Comparison of ENCODE assay signal across 1 cellular context in the genomic region with DNA sequence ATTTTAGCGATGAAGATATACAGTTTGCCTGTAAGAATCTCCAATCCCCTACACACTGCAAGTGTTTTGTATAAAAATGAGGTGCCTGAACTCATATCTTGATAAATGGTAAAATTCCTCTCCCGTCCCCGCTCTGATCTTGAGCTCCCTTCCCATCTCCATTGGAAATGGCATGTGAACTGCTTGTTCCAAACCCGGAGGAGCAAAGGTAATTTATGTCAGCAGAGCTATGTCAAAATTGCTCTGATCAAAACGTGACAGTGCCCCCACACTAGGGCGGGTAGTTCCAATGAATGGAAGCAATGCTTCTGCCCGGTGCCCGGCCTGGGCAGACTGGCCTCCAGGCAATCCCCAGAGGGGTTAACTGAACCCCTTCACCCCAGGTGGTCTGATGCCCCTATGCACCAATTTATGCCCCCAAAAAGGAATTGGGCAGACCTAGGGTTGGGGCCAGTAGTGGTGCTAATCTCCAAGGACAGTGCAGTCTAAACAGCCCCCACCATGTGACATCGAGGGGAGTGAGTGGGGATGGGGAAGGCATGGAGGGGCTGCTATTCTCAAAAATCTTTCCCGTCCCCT.
TF ChIP-seq lines count a peak whose summit lies in the region.

No MANE protein-coding gene starts in this region.

TF ChIP-seq in GM23338, 12 proteins besides CTCF, POLR2A, EP300 and RAD21:
- TF ChIP-seq JUNB (IDR thresholded peaks at IDR 0.05; ENCODE audit: unreplicated experiment) (no peak), EZH2 (IDR thresholded peaks at IDR 0.05; ENCODE audit: low read depth, unreplicated experiment) (no peak), POLR2AphosphoS5 (IDR thresholded peaks at IDR 0.05; ENCODE audit: low read depth) (no peak), EZH2phosphoT487 (IDR thresholded peaks at IDR 0.05; ENCODE audit: unreplicated experiment) (no peak), NANOG (IDR thresholded peaks at IDR 0.05; ENCODE audit: borderline replicate concordance) (no peak), STAT1 (IDR thresholded peaks at IDR 0.05; ENCODE audit: unreplicated experiment) (no peak), ZNF114 (CRISPR knock-in tag; IDR thresholded peaks at IDR 0.05) (no peak), CREB1 (CRISPR knock-in tag; IDR thresholded peaks at IDR 0.05; ENCODE audit: low read depth) (no peak)
- TF ChIP-seq, protein P1, sequence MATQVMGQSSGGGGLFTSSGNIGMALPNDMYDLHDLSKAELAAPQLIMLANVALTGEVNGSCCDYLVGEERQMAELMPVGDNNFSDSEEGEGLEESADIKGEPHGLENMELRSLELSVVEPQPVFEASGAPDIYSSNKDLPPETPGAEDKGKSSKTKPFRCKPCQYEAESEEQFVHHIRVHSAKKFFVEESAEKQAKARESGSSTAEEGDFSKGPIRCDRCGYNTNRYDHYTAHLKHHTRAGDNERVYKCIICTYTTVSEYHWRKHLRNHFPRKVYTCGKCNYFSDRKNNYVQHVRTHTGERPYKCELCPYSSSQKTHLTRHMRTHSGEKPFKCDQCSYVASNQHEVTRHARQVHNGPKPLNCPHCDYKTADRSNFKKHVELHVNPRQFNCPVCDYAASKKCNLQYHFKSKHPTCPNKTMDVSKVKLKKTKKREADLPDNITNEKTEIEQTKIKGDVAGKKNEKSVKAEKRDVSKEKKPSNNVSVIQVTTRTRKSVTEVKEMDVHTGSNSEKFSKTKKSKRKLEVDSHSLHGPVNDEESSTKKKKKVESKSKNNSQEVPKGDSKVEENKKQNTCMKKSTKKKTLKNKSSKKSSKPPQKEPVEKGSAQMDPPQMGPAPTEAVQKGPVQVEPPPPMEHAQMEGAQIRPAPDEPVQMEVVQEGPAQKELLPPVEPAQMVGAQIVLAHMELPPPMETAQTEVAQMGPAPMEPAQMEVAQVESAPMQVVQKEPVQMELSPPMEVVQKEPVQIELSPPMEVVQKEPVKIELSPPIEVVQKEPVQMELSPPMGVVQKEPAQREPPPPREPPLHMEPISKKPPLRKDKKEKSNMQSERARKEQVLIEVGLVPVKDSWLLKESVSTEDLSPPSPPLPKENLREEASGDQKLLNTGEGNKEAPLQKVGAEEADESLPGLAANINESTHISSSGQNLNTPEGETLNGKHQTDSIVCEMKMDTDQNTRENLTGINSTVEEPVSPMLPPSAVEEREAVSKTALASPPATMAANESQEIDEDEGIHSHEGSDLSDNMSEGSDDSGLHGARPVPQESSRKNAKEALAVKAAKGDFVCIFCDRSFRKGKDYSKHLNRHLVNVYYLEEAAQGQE (IDR thresholded peaks at IDR 0.05; ENCODE audit: unreplicated experiment) = no peak
- TF ChIP-seq, protein P2, sequence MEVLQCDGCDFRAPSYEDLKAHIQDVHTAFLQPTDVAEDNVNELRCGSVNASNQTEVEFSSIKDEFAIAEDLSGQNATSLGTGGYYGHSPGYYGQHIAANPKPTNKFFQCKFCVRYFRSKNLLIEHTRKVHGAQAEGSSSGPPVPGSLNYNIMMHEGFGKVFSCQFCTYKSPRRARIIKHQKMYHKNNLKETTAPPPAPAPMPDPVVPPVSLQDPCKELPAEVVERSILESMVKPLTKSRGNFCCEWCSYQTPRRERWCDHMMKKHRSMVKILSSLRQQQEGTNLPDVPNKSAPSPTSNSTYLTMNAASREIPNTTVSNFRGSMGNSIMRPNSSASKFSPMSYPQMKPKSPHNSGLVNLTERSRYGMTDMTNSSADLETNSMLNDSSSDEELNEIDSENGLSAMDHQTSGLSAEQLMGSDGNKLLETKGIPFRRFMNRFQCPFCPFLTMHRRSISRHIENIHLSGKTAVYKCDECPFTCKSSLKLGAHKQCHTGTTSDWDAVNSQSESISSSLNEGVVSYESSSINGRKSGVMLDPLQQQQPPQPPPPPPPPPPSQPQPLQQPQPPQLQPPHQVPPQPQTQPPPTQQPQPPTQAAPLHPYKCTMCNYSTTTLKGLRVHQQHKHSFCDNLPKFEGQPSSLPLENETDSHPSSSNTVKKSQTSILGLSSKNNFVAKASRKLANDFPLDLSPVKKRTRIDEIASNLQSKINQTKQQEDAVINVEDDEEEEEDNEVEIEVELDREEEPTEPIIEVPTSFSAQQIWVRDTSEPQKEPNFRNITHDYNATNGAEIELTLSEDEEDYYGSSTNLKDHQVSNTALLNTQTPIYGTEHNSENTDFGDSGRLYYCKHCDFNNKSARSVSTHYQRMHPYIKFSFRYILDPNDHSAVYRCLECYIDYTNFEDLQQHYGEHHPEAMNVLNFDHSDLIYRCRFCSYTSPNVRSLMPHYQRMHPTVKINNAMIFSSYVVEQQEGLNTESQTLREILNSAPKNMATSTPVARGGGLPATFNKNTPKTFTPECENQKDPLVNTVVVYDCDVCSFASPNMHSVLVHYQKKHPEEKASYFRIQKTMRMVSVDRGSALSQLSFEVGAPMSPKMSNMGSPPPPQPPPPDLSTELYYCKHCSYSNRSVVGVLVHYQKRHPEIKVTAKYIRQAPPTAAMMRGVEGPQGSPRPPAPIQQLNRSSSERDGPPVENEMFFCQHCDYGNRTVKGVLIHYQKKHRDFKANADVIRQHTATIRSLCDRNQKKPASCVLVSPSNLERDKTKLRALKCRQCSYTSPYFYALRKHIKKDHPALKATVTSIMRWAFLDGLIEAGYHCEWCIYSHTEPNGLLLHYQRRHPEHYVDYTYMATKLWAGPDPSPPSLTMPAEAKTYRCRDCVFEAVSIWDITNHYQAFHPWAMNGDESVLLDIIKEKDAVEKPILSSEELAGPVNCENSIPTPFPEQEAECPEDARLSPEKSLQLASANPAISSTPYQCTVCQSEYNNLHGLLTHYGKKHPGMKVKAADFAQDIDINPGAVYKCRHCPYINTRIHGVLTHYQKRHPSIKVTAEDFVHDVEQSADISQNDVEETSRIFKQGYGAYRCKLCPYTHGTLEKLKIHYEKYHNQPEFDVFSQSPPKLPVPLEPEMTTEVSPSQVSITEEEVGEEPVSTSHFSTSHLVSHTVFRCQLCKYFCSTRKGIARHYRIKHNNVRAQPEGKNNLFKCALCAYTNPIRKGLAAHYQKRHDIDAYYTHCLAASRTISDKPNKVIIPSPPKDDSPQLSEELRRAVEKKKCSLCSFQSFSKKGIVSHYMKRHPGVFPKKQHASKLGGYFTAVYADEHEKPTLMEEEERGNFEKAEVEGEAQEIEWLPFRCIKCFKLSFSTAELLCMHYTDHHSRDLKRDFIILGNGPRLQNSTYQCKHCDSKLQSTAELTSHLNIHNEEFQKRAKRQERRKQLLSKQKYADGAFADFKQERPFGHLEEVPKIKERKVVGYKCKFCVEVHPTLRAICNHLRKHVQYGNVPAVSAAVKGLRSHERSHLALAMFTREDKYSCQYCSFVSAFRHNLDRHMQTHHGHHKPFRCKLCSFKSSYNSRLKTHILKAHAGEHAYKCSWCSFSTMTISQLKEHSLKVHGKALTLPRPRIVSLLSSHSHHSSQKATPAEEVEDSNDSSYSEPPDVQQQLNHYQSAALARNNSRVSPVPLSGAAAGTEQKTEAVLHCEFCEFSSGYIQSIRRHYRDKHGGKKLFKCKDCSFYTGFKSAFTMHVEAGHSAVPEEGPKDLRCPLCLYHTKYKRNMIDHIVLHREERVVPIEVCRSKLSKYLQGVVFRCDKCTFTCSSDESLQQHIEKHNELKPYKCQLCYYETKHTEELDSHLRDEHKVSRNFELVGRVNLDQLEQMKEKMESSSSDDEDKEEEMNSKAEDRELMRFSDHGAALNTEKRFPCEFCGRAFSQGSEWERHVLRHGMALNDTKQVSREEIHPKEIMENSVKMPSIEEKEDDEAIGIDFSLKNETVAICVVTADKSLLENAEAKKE (CRISPR knock-in tag; IDR thresholded peaks at IDR 0.05) = no peak
- TF ChIP-seq, protein P3, sequence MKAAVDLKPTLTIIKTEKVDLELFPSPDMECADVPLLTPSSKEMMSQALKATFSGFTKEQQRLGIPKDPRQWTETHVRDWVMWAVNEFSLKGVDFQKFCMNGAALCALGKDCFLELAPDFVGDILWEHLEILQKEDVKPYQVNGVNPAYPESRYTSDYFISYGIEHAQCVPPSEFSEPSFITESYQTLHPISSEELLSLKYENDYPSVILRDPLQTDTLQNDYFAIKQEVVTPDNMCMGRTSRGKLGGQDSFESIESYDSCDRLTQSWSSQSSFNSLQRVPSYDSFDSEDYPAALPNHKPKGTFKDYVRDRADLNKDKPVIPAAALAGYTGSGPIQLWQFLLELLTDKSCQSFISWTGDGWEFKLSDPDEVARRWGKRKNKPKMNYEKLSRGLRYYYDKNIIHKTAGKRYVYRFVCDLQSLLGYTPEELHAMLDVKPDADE (IDR thresholded peaks at IDR 0.05) = no peak
